In genomic region chr2:42328148-42328833, GRCh38 we compare ENCODE assay signal across 8 cellular contexts. TPM values are rescaled to one million over a fixed set of nuclear protein-coding genes. Genes with fewer than 3 reads are reported as not detected.
DNase-seq lines count a peak whose midpoint lies in the region; ATAC-seq and TF ChIP-seq lines count a peak whose summit lies in the region.

No MANE protein-coding gene starts in this region.

- peaks cover 13% of the 10 kb centered on the region for H3K4me1 Mint-ChIP-seq in activated CD8-positive, alpha-beta T cell treated with anti-CD3 and anti-CD28 coated beads for 36 hours (ENCODE audit: low read depth)

- H3K27me3 Mint-ChIP-seq in activated CD8-positive, alpha-beta T cell treated with anti-CD3 and anti-CD28 coated beads for 36 hours, result no peaks in the 10 kb centered on the region

- intact Hi-C loops in activated CD8-positive, alpha-beta T cell treated with anti-CD3 and anti-CD28 coated beads for 36 hours (cut with micrococcal nuclease), result loop anchor here (10.0 kb wide), 1 partner anchor 233 kb away; no protein-coding TSS in a partner anchor

- CTCF ChIA-PET in activated CD8-positive, alpha-beta T cell treated with anti-CD3 and anti-CD28 coated beads for 36 hours (lab: Charles Lee), result interaction anchor here (0.7 to 3.9 kb wide), 29 partner anchors 9 to 477 kb away, joined by 3 to 44 read pairs (median 4); no protein-coding TSS in a partner anchor

- H3K4me3 Mint-ChIP-seq in activated CD8-positive, alpha-beta T cell treated with anti-CD3 and anti-CD28 coated beads for 36 hours, result no peak overlapping the region

- peak; percentile 5 for DNase-seq in NCI-H2029 treated with DMSO at 0.1 percent for 48 hours (lab: John Stamatoyannopoulos, UW)
- DNase-seq in NCI-H2029 (lab: John Stamatoyannopoulos, UW), result no peak
- peak; percentile 32 for DNase-seq in LHCN-M2 (ENCODE audit: low read depth)
- no peak for DNase-seq in activated CD8-positive, alpha-beta T cell treated with anti-CD3 and anti-CD28 coated beads for 36 hours
- peak; percentile 38 for DNase-seq in left kidney (ENCODE audit: low read depth, low spot score)
- no peak for DNase-seq in NK-92 (lab: John Stamatoyannopoulos, UW; ENCODE audit: unreplicated experiment)
- no peak for DNase-seq in GM19238 (ENCODE audit: insufficient read length, low spot score)

- ATAC-seq in activated CD8-positive, alpha-beta T cell treated with anti-CD3 and anti-CD28 coated beads for 36 hours, result no peak
- no peak for ATAC-seq in GM19397 (IDR thresholded peaks at IDR 0.05; ENCODE audit: unreplicated experiment)

- peak; percentile 67 for TF ChIP-seq CTCF in activated CD8-positive, alpha-beta T cell treated with anti-CD3 and anti-CD28 coated beads for 36 hours (IDR thresholded peaks at IDR 0.05)

- peaks cover 22% of the 10 kb centered on the region for H3K36me3 Mint-ChIP-seq in activated CD8-positive, alpha-beta T cell treated with anti-CD3 and anti-CD28 coated beads for 36 hours (ENCODE audit: low read depth)

- POLR2A ChIA-PET in activated CD8-positive, alpha-beta T cell treated with anti-CD3 and anti-CD28 coated beads for 36 hours (lab: Charles Lee), result interaction anchor here (1.2 kb wide), 1 partner anchor 10 kb away, joined by 4 read pairs; no protein-coding TSS in a partner anchor

- no peaks in the 10 kb centered on the region for H3K9me3 Mint-ChIP-seq in activated CD8-positive, alpha-beta T cell treated with anti-CD3 and anti-CD28 coated beads for 36 hours

- peak overlapping the region; percentile 28 for H3K27ac Mint-ChIP-seq in activated CD8-positive, alpha-beta T cell treated with anti-CD3 and anti-CD28 coated beads for 36 hours

RNA-seq across cellular contexts. Expression of gene COX7A2L, which starts 32.7 kb away (rescaled TPM):
- total RNA-seq in LHCN-M2 (2014; rRNA removed), result 138 and 166 TPM in 2 replicates
- 147 TPM for polyA plus RNA-seq in LHCN-M2 (2012)
- 100 to 1,000 TPM; 113 to 115 TPM for total RNA-seq in activated CD8-positive, alpha-beta T cell treated with anti-CD3 and anti-CD28 coated beads for 36 hours

Comparison
In these comparisons a context has a peak if more than half of its experiments do, and no peak if none do; other contexts are left out.
1. DNase-seq: peak in NCI-H2029 treated with DMSO at 0.1 percent for 48 hours (single experiment), LHCN-M2 (single experiment) and left kidney (single experiment); none in NCI-H2029 (single experiment), activated CD8-positive, alpha-beta T cell treated with anti-CD3 and anti-CD28 coated beads for 36 hours (single experiment), NK-92 (single experiment) and GM19238 (single experiment).